ENCODE assay signal across 20 cellular contexts in genomic region chr4:44368413-44369167, GRCh38.
"Had no signal": no experiment of that assay in that cellular context is flagged by ENCODE, and none has a peak within 500 bp of the region (broad histone marks: within the 10 kb centered on the region; RNA-seq: fewer than 3 reads in every experiment).

No MANE protein-coding gene starts in this region.

- H3K9me3 ChIP-seq: pancreas, upper lobe of right lung had no signal

- ATAC-seq: foreskin keratinocyte; left cardiac atrium; pancreas; sciatic nerve; stimulated activated naive B cell treated with anti-CD40 and anti-IgM and Interleukin-4, amounts not matched to agents 10 μg/mL and 1 μg/mL and 100 μg/mL, for 72 hours; upper lobe of right lung had no signal

- H3K4me3 ChIP-seq: pancreas, upper lobe of right lung had no signal

- H3K27me3 ChIP-seq: foreskin keratinocyte, pancreas, upper lobe of right lung had no signal

- DNase-seq: activated B cell treated with CpG ODN at 0.5 μM for 24 hours; activated CD4-positive, alpha-beta T cell treated with anti-CD3 and anti-CD28 coated beads for 4 hours; activated CD4-positive, alpha-beta T cell treated with anti-CD3 and anti-CD28 coated beads, Interleukin-2, amount 50 U/mL, for 48 hours; activated CD8-positive, alpha-beta memory T cell treated with anti-CD3 and anti-CD28 coated beads, Interleukin-2, amount 50 U/mL, for 48 hours; activated naive CD4-positive, alpha-beta T cell treated with Interleukin-2 at 50 U/mL for 16 hours; activated naive CD8-positive, alpha-beta T cell treated with anti-CD3 and anti-CD28 coated beads, Interleukin-2, amount 10 ng/mL, durations not matched to agents 7 days and 5 days; activated T-cell treated with anti-CD3 and anti-CD28 coated beads, Interleukin-2, amount 50 U/mL, for 48 hours; amniotic stem cell; dermis blood vessel endothelial cell; effector CD8-positive, alpha-beta T cell; foreskin keratinocyte; left cardiac atrium; pancreas; small intestine; stimulated activated CD4-positive, alpha-beta T cell treated with anti-CD3 and anti-CD28 coated beads, Interleukin-15, amount 100 ng/mL, for 24 hours; stimulated activated CD8-positive, alpha-beta memory T cell treated with anti-CD3 and anti-CD28 coated beads, Interleukin-4, amount 100 ng/mL, for 48 hours; stimulated activated naive B cell treated with anti-CD40 and anti-IgM and Interleukin-4, amounts not matched to agents 10 μg/mL and 1 μg/mL and 100 μg/mL, for 72 hours; T1000; upper lobe of right lung had no signal

- H3K36me3 ChIP-seq: pancreas, upper lobe of right lung had no signal

- H3K27ac ChIP-seq: foreskin keratinocyte, pancreas, upper lobe of right lung had no signal

- H3K4me1 ChIP-seq: foreskin keratinocyte, pancreas, upper lobe of right lung had no signal
